In genomic region chrX:146906166-146906565, GRCh38 we compare ENCODE assay signal across 8 cellular contexts.
"Had no signal": no experiment of that assay in that cellular context is flagged by ENCODE, and none has a peak within 500 bp of the region (broad histone marks: within the 10 kb centered on the region; RNA-seq: fewer than 3 reads in every experiment).

No MANE protein-coding gene starts in this region.

- FAIRE-seq: G401.6, GM12878, GM12891, GM12892, GM18507, GM19239 had no signal

- DNase-seq: GDM1, GF-D8 had no signal

- ATAC-seq: GM12878 had no signal

- H3K4me3 ChIP-seq: GM12878 had no signal
